ENCODE assay signal across 8 cellular contexts in the genomic region with DNA sequence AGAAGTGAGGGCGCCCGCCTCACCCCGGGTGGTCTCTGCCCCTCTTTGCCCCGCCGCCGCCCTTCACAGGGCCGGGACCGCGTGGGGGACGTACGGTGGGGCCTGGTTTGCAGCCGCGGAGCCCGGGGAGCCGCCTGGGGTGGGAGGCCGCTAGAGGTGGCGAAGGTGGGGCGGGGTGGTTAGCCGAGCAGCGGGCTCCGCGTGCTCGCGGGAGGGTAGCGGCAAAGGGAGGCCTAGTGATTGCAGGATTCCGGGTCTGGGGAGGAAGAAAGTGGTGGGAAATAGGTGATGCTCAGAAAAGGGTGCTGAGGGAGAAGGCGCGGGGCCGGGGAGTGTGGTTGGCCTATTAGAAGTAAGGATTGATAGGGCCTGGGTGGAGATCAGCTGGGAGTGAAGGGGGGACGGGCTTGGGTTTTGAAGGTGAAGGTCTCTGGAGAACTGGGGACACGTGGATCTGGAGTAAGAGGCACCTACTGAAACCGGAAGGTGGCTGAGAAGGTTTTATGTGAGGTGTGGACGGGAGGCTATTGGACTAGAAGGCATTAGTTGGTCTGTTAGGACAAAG. TPM values are rescaled to one million over a fixed set of nuclear protein-coding genes. Genes with fewer than 3 reads are reported as not detected.
DNase-seq lines count a peak whose midpoint lies in the region; ATAC-seq and TF ChIP-seq lines count a peak whose summit lies in the region.

No MANE protein-coding gene starts in this region.

- ATAC-seq in GM19035 (IDR thresholded peaks at IDR 0.05; ENCODE audit: unreplicated experiment) (peak; percentile 16), HG03196 (IDR thresholded peaks at IDR 0.05; ENCODE audit: unreplicated experiment) (peak; percentile 19), psoas muscle (peak; percentile 8 to 23 (median 16))

- TF ChIP-seq CTCF in psoas muscle (IDR thresholded peaks at IDR 0.05): no peak

- H3K9me3 ChIP-seq in psoas muscle: no peaks in the 10 kb centered on the region

- peak; percentile 17 for DNase-seq in AG08395 (ENCODE audit: low spot score)
- DNase-seq in OCI-M1 (lab: John Stamatoyannopoulos, UW): peak; percentile 60
- peak; percentile 84 for DNase-seq in activated effector memory CD4-positive, alpha-beta T cell treated with anti-CD3 and anti-CD28 coated beads, Interleukin-2, amount 50 U/mL, for 16 hours
- peak in 39 of 42 donors; percentile 20 to 73 (median 51) for DNase-seq in head of caudate nucleus
- DNase-seq in psoas muscle: peak in 1 of 2 donors; percentile 70
- DNase-seq in NCI-H187 (lab: John Stamatoyannopoulos, UW): no peak

- WGBS in psoas muscle, 3 donors: 0 to 1% (median 0%) methylated on average over 24 to 33 of the region's 33 CpGs

- H3K27me3 ChIP-seq in psoas muscle (ENCODE audit: insufficient read depth in 3 of 3, low read length in 2 of 3): no peaks in the 10 kb centered on the region

- intact Hi-C loops in head of caudate nucleus (cut with DNase I) (loop anchor here (5.0 kb wide), 1 partner anchor 288 kb away; no protein-coding TSS in a partner anchor), psoas muscle (cut with DNase I) (no loop called here)

- peak overlapping the region; percentile 98 for H3K4me3 ChIP-seq in psoas muscle

- no peaks in the 10 kb centered on the region for H3K36me3 ChIP-seq in psoas muscle (ENCODE audit: insufficient read depth in 1 of 2, low read depth in 1 of 2)

- H3K4me1 ChIP-seq in psoas muscle: peaks cover 13% of the 10 kb centered on the region

- H3K27ac ChIP-seq in psoas muscle: peak overlapping the region; percentile 84

RNA-seq across cellular contexts. Expression of a gene that starts 0.6 kb away (rescaled TPM):
- total RNA-seq in psoas muscle: 10 to 100 TPM; 23.8 to 35.4 (median 25.3) TPM
- 10 to 100 TPM; 10.2 to 23.7 (median 17.2) TPM for polyA plus RNA-seq in psoas muscle

Comparison
In these comparisons a context has a peak if more than half of its experiments do, and no peak if none do; other contexts are left out.
1. DNase-seq: peak in AG08395 (single experiment), OCI-M1 (single experiment), activated effector memory CD4-positive, alpha-beta T cell treated with anti-CD3 and anti-CD28 coated beads, Interleukin-2, amount 50 U/mL, for 16 hours (single experiment) and head of caudate nucleus (39 of 42); none in NCI-H187 (0 of 2).
2. Peak in every context shown above with its lines, with median percentiles within 50 percentile points of each other: ATAC-seq.